Comparison of ENCODE assay signal across 1 cellular context in genomic region chr12:104929926-104930325, GRCh38.
TF ChIP-seq lines count a peak whose summit lies in the region.

No MANE protein-coding gene starts in this region.

TF ChIP-seq in K562, 482 proteins besides CTCF, POLR2A, EP300 and RAD21 (continued from another document):
- TF ChIP-seq ATF6 (CRISPR knock-in tag; IDR thresholded peaks at IDR 0.05) (no peak), ZNF224 (CRISPR knock-in tag; IDR thresholded peaks at IDR 0.05) (no peak)
